ENCODE assay signal across 8 cellular contexts in genomic region chr5:111224561-111224989, GRCh38. TPM values are rescaled to one million over a fixed set of nuclear protein-coding genes. Genes with fewer than 3 reads are reported as not detected.
DNase-seq lines count a peak whose midpoint lies in the region; ATAC-seq and TF ChIP-seq lines count a peak whose summit lies in the region.

No MANE protein-coding gene starts in this region.

- peaks cover 38% of the 10 kb centered on the region for H3K36me3 Mint-ChIP-seq in CD8-positive, alpha-beta T cell
- H3K36me3 Mint-ChIP-seq in activated naive CD4-positive, alpha-beta T cell treated with anti-CD3 and anti-CD28 coated beads, Interleukin-2, amount 50 U/mL, for 72 hours = peaks cover 14 to 25% of the 10 kb centered on the region in 2 donors

- CTCF ChIA-PET in CD8-positive, alpha-beta T cell (lab: Charles Lee) = interaction anchor here (0.6 to 5.6 kb wide), 10 partner anchors 11 to 253 kb away, joined by 3 to 47 read pairs (median 5); no protein-coding TSS in a partner anchor

- POLR2A ChIA-PET in CD8-positive, alpha-beta T cell (lab: Charles Lee) = interaction anchor here (0.8 to 4.5 kb wide), 8 partner anchors 8 to 66 kb away, joined by 3 to 35 read pairs (median 8); no protein-coding TSS in a partner anchor

- ATAC-seq in CD8-positive, alpha-beta T cell = peak; percentile 15
- peak; percentile 34 for ATAC-seq in GM19395 (IDR thresholded peaks at IDR 0.05; ENCODE audit: unreplicated experiment)
- peak; percentile 31 for ATAC-seq in HG03342 (IDR thresholded peaks at IDR 0.05; ENCODE audit: unreplicated experiment)
- peak; percentile 35 to 43 for ATAC-seq in activated naive CD4-positive, alpha-beta T cell treated with anti-CD3 and anti-CD28 coated beads, Interleukin-2, amount 50 U/mL, for 72 hours
- peak; percentile 5 for ATAC-seq in left lung

- H3K27ac Mint-ChIP-seq in CD8-positive, alpha-beta T cell = peak overlapping the region; percentile 99
- peak overlapping the region; percentile 90 to 97 for H3K27ac Mint-ChIP-seq in activated naive CD4-positive, alpha-beta T cell treated with anti-CD3 and anti-CD28 coated beads, Interleukin-2, amount 50 U/mL, for 72 hours

- H3K27me3 ChIP-seq in CD8-positive, alpha-beta T cell (ENCODE audit: insufficient read depth, low read length) = no peaks in the 10 kb centered on the region
- peaks cover 15 to 61% of the 10 kb centered on the region in 2 donors for H3K27me3 ChIP-seq in left lung

- no peak for TF ChIP-seq CTCF in CD8-positive, alpha-beta T cell (IDR thresholded peaks at IDR 0.05)
- TF ChIP-seq CTCF in left lung (IDR thresholded peaks at IDR 0.05) = no peak

- H3K4me3 Mint-ChIP-seq in CD8-positive, alpha-beta T cell = peak overlapping the region; percentile 96

- H3K9me3 ChIP-seq in CD8-positive, alpha-beta T cell (ENCODE audit: low read length) = no peaks in the 10 kb centered on the region
- H3K9me3 ChIP-seq in left lung = no peaks in the 10 kb centered on the region

- no peaks in the 10 kb centered on the region for H3K36me3 ChIP-seq in CD8-positive, alpha-beta T cell (ENCODE audit: insufficient read depth, low read length)
- no peaks in the 10 kb centered on the region for H3K36me3 ChIP-seq in left lung

- peak overlapping the region; percentile 75 for H3K27ac ChIP-seq in CD8-positive, alpha-beta T cell (ENCODE audit: low read depth, low read length)
- no peak overlapping the region for H3K27ac ChIP-seq in left lung

- no peaks in the 10 kb centered on the region for H3K9me3 Mint-ChIP-seq in CD8-positive, alpha-beta T cell
- H3K9me3 Mint-ChIP-seq in activated naive CD4-positive, alpha-beta T cell treated with anti-CD3 and anti-CD28 coated beads, Interleukin-2, amount 50 U/mL, for 72 hours = no peaks in the 10 kb centered on the region

- DNase-seq in CD8-positive, alpha-beta T cell = no peak
- DNase-seq in activated naive CD4-positive, alpha-beta T cell treated with anti-CD3 and anti-CD28 coated beads, Interleukin-2, amount 50 U/mL, for 72 hours (ENCODE audit: low spot score in 2 of 2) = peak in 1 of 2 donors; percentile 75
- DNase-seq in left lung (no peak), SIG-M5 treated with dmso at 0.1 percent for 504 hours (lab: John Stamatoyannopoulos, UW; ENCODE audit: unreplicated experiment) (no peak), SW480 (ENCODE audit: low spot score) (no peak)
- DNase-seq in stimulated activated naive CD4-positive, alpha-beta T cell treated with Interleukin-2 at 50 U/mL for 16 hours (lab: John Stamatoyannopoulos, UW) = peak; percentile 55

- intact Hi-C loops in CD8-positive, alpha-beta T cell (cut with DNase I, micrococcal nuclease) = loop anchor here (1.0 to 10.0 kb wide), 9 partner anchors 8 to 1530 kb away; partner anchors contain the start of gene WDR36 (in 2 of the 2)
- intact Hi-C loops in left lung (cut with DNase I) = no loop called here

- H3K4me1 ChIP-seq in CD8-positive, alpha-beta T cell (ENCODE audit: insufficient read depth, low read length) = peaks cover 30% of the 10 kb centered on the region
- peaks cover 0 to 8% of the 10 kb centered on the region in 2 donors for H3K4me1 ChIP-seq in left lung

- peak overlapping the region; percentile 90 for H3K4me3 ChIP-seq in CD8-positive, alpha-beta T cell (ENCODE audit: low read depth, low read length)
- H3K4me3 ChIP-seq in left lung = peak overlapping the region; percentile 39 to 43

- no peaks in the 10 kb centered on the region for H3K27me3 Mint-ChIP-seq in CD8-positive, alpha-beta T cell (ENCODE audit: low read depth)

- peaks cover 38% of the 10 kb centered on the region for H3K4me1 Mint-ChIP-seq in CD8-positive, alpha-beta T cell (ENCODE audit: low read depth)

RNA-seq across cellular contexts. Expression of gene CAMK4, which starts 0.4 kb away (rescaled TPM):
- total RNA-seq in CD8-positive, alpha-beta T cell = 100 to 1,000 TPM; 165 to 168 TPM
- total RNA-seq in activated naive CD4-positive, alpha-beta T cell treated with anti-CD3 and anti-CD28 coated beads, Interleukin-2, amount 50 U/mL, for 72 hours = 10 to 100 TPM; 39.0 to 51.3 TPM
- total RNA-seq in left lung = 1 to 10 TPM; 1.0 to 1.1 TPM

Comparison
In these comparisons a context has a peak if more than half of its experiments do, and no peak if none do; other contexts are left out.
1. RNA of gene CAMK4, which starts 0.4 kb away (total RNA-seq): 165 to 168 TPM in CD8-positive, alpha-beta T cell and 39.0 to 51.3 TPM in activated naive CD4-positive, alpha-beta T cell treated with anti-CD3 and anti-CD28 coated beads, Interleukin-2, amount 50 U/mL, for 72 hours; 1.0 to 1.1 TPM in left lung; every median in the first group is over 10 times any median in the second.
2. intact Hi-C loops: an anchor here in CD8-positive, alpha-beta T cell (1.0 to 10.0 kb wide); none called in left lung.
3. Peak in every context shown above with its lines, with median percentiles within 50 percentile points of each other: ATAC-seq.